1 cellular context compared by ENCODE assay signal in genomic region chr3:172711457-172711800, GRCh38.
TF ChIP-seq lines count a peak whose summit lies in the region.

No MANE protein-coding gene starts in this region.

TF ChIP-seq in IMR-90, 13 proteins besides CTCF, POLR2A, EP300 and RAD21:
- no peak for TF ChIP-seq BHLHE40 (IDR thresholded peaks at IDR 0.05; ENCODE audit: low read depth, low read length)
TF ChIP-seq in IMR-90: peak in this region for 0.
